Comparison of ENCODE assay signal across 9 cellular contexts in the genomic region with DNA sequence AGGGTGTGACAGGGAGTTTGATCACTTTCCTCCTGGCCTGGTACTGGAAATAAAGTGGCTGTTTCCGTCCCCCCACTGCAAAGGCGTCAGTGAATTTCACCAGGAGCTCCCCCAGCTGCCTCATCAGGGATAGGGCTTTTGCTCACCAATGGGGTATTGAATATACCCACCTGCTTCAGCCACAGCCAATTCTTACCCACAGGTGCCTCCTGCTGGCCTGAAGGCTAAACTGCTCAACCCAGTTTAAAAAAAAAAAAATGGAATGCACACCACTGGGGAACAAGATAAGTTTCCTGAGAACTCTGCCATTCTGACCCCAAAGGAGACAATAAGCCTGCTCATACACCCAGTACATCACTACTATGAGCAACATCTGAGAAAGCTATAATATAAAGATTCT.
DNase-seq lines count a peak whose midpoint lies in the region; ATAC-seq, FAIRE-seq and TF ChIP-seq lines count a peak whose summit lies in the region.
"Had no signal": no experiment of that assay in that cellular context is flagged by ENCODE, and none has a peak within 500 bp of the region (broad histone marks: within the 10 kb centered on the region; RNA-seq: fewer than 3 reads in every experiment).

No MANE protein-coding gene starts in this region.

- no peak for TF ChIP-seq POLR2A in uterus (IDR thresholded peaks at IDR 0.05)

- H4K91ac ChIP-seq in trophoblast cell (ENCODE audit: low read depth, low read length) = no peak overlapping the region

- H3K4me3 ChIP-seq in GM06990 (replicated peaks; ENCODE audit: low read depth, low read length) (no peak overlapping the region), fibroblast of the aortic adventitia (ENCODE audit: low read depth, low read length) (no peak overlapping the region), trophoblast cell (ENCODE audit: low read depth, low read length) (no peak overlapping the region), uterus (no peak overlapping the region), pancreas (no peak overlapping the region)
- H3K4me3 ChIP-seq: heart left ventricle had no signal

- H4K8ac ChIP-seq in trophoblast cell (ENCODE audit: low read depth, low read length) = no peak overlapping the region

- H3K79me2 ChIP-seq in trophoblast cell (ENCODE audit: control insufficient read depth, insufficient read depth, low read length, poor library complexity) = no peaks in the 10 kb centered on the region

- TF ChIP-seq CTCF in GM06990 (IDR thresholded peaks at IDR 0.05; ENCODE audit: insufficient read depth, low read length, poor library complexity, severe bottlenecking) (peak; percentile 81), fibroblast of the aortic adventitia (IDR thresholded peaks at IDR 0.05; ENCODE audit: insufficient read depth, low read length) (peak; percentile 9), uterus (IDR thresholded peaks at IDR 0.05) (no peak), pancreas (IDR thresholded peaks at IDR 0.05) (no peak), RWPE1 (conservative IDR thresholded peaks at IDR 0.05; ENCODE audit: low read depth) (no peak)

- H3K79me1 ChIP-seq in trophoblast cell (ENCODE audit: low read length) = no peaks in the 10 kb centered on the region

- no peak overlapping the region for H3K18ac ChIP-seq in trophoblast cell (ENCODE audit: low read length)

- no peaks in the 10 kb centered on the region for H3K36me3 ChIP-seq in GM06990 (ENCODE audit: control insufficient read depth, insufficient read depth, low read length)
- no peaks in the 10 kb centered on the region for H3K36me3 ChIP-seq in trophoblast cell (ENCODE audit: control insufficient read depth in 1 of 2, insufficient read depth in 2 of 2, low read length in 2 of 2)
- H3K36me3 ChIP-seq in uterus = no peaks in the 10 kb centered on the region
- no peaks in the 10 kb centered on the region for H3K36me3 ChIP-seq in pancreas
- H3K36me3 ChIP-seq: heart left ventricle had no signal

- DNase-seq in GM06990 (ENCODE audit: extremely low read depth, insufficient read length) = peak; percentile 34
- DNase-seq in fibroblast of the aortic adventitia (ENCODE audit: low read depth) = no peak
- DNase-seq in trophoblast cell = no peak
- DNase-seq in uterus = no peak
- DNase-seq in pancreas = no peak
- no peak for DNase-seq in RWPE1 (ENCODE audit: low spot score)
- DNase-seq: heart left ventricle had no signal

- no CpG with 5 or more reads among the region's 2 CpGs for WGBS in trophoblast cell (ENCODE audit: extremely low coverage, insufficient coverage, insufficient read length)
- 43 to 62% methylated on average over 2 of the region's 2 CpGs for WGBS in pancreas, 2 donors

- H4K12ac ChIP-seq in trophoblast cell (ENCODE audit: low read depth, low read length) = no peak overlapping the region

- intact Hi-C loops in uterus (cut with DNase I; ENCODE audit: low total_unique reads) = no loop called here
- intact Hi-C loops in pancreas (cut with DNase I) = no loop called here

- H2BK5ac ChIP-seq in trophoblast cell (ENCODE audit: low read depth, low read length, poor library complexity) = no peak overlapping the region

- no peak overlapping the region for H2AFZ ChIP-seq in trophoblast cell (ENCODE audit: insufficient read depth, low read length, poor library complexity)

- H3K27me3 ChIP-seq in GM06990 (replicated peaks; ENCODE audit: control insufficient read depth, insufficient read depth, low read length) = no peaks in the 10 kb centered on the region
- no peaks in the 10 kb centered on the region for H3K27me3 ChIP-seq in trophoblast cell (ENCODE audit: insufficient read depth, low read length)
- no peaks in the 10 kb centered on the region for H3K27me3 ChIP-seq in uterus
- no peaks in the 10 kb centered on the region for H3K27me3 ChIP-seq in pancreas

- no peak overlapping the region for H2BK120ac ChIP-seq in trophoblast cell (ENCODE audit: insufficient read depth, low read length, poor library complexity)

- no peak overlapping the region for H3K27ac ChIP-seq in trophoblast cell (ENCODE audit: low read depth, low read length)
- no peak overlapping the region for H3K27ac ChIP-seq in uterus
- no peak overlapping the region for H3K27ac ChIP-seq in pancreas
- H3K27ac ChIP-seq in RWPE1 = no peak overlapping the region
- H3K27ac ChIP-seq: heart left ventricle had no signal

- H3K4me1 ChIP-seq in trophoblast cell (ENCODE audit: control insufficient read depth in 1 of 2, insufficient read depth in 2 of 2, low read length in 2 of 2) (no peaks in the 10 kb centered on the region), uterus (no peaks in the 10 kb centered on the region), pancreas (no peaks in the 10 kb centered on the region)
- H3K4me1 ChIP-seq: heart left ventricle had no signal

- POLR2A ChIA-PET in RWPE1 (lab: Yijun Ruan, JAX; ENCODE audit: low non-redundant PET) = no interaction called here

- H2AK5ac ChIP-seq in trophoblast cell (ENCODE audit: low read length) = no peak overlapping the region

- no peak overlapping the region for H2BK12ac ChIP-seq in trophoblast cell (ENCODE audit: low read length)

- CTCF ChIA-PET in RWPE1 (lab: Yijun Ruan, JAX) = interaction anchor here (0.6 kb wide), 2 partner anchors 478 to 1609 kb away, joined by 3 to 5 read pairs; no protein-coding TSS in a partner anchor

- H3K23ac ChIP-seq in trophoblast cell (ENCODE audit: low read length) = no peak overlapping the region

- ATAC-seq in GM21367 (IDR thresholded peaks at IDR 0.05; ENCODE audit: unreplicated experiment) = peak; percentile 31
- ATAC-seq in HG03558 (IDR thresholded peaks at IDR 0.05; ENCODE audit: extremely low read depth, unreplicated experiment) = peak; percentile 21
- no peak for ATAC-seq in pancreas
- ATAC-seq: heart left ventricle had no signal

- H3K4me2 ChIP-seq in trophoblast cell (ENCODE audit: low read length) = no peak overlapping the region

- H3K4ac ChIP-seq in trophoblast cell (ENCODE audit: low read depth, low read length) = no peak overlapping the region

- H3K14ac ChIP-seq in trophoblast cell (ENCODE audit: low read length) = no peak overlapping the region

- peaks cover 2% of the 10 kb centered on the region for H3K9me3 ChIP-seq in trophoblast cell (ENCODE audit: insufficient read depth, low read depth, low read length)
- no peaks in the 10 kb centered on the region for H3K9me3 ChIP-seq in uterus
- H3K9me3 ChIP-seq in pancreas = no peaks in the 10 kb centered on the region

- no peak overlapping the region for H3K9ac ChIP-seq in trophoblast cell (ENCODE audit: low read length)

- FAIRE-seq in pancreas (lab: Jason Lieb, UNC) = no peak

Comparison
In these comparisons a context has a peak if more than half of its experiments do, and no peak if none do; other contexts are left out.
1. CTCF ChIP-seq: peak in GM06990 (single experiment) and fibroblast of the aortic adventitia (single experiment); none in uterus (0 of 4), pancreas (0 of 4) and RWPE1 (single experiment).
2. ATAC-seq: peak in GM21367 (single experiment) and HG03558 (single experiment); none in pancreas (0 of 4).